ENCODE assay signal across 20 cellular contexts in genomic region chr3:15263926-15264325, GRCh38. TPM values are rescaled to one million over a fixed set of nuclear protein-coding genes. Genes with fewer than 3 reads are reported as not detected.
A peak's percentile ranks its signal among the peaks of the same experiment; 100 is the strongest.
DNase-seq lines count a peak whose midpoint lies in the region; ATAC-seq and TF ChIP-seq lines count a peak whose summit lies in the region.
"Had no signal": no experiment of that assay in that cellular context is flagged by ENCODE, and none has a peak within 500 bp of the region (broad histone marks: within the 10 kb centered on the region; RNA-seq: fewer than 3 reads in every experiment).

No MANE protein-coding gene starts in this region.

- H3K9me3 Mint-ChIP-seq in CD8-positive, alpha-beta T cell, result no peaks in the 10 kb centered on the region
- H3K9me3 Mint-ChIP-seq in activated B cell treated with CpG ODN at 0.5 μM for 24 hours, result no peaks in the 10 kb centered on the region
- no peaks in the 10 kb centered on the region for H3K9me3 Mint-ChIP-seq in naive thymus-derived CD8-positive, alpha-beta T cell
- H3K9me3 Mint-ChIP-seq: T-helper 2 cell treated with Interferon-gamma antibody and Interleukin-4, amounts not matched to agents 5 μg/mL and 100 μg/mL, for 36 hours had no signal

- H3K4me3 Mint-ChIP-seq in CD8-positive, alpha-beta T cell, result no peak overlapping the region
- no peak overlapping the region for H3K4me3 Mint-ChIP-seq in activated B cell treated with CpG ODN at 0.5 μM for 24 hours
- H3K4me3 Mint-ChIP-seq in naive thymus-derived CD8-positive, alpha-beta T cell, result no peak overlapping the region
- H3K4me3 Mint-ChIP-seq: T-helper 2 cell treated with Interferon-gamma antibody and Interleukin-4, amounts not matched to agents 5 μg/mL and 100 μg/mL, for 36 hours had no signal

- H3K4me1 Mint-ChIP-seq in CD8-positive, alpha-beta T cell (ENCODE audit: low read depth), result peaks cover 23% of the 10 kb centered on the region
- peaks cover 50% of the 10 kb centered on the region for H3K4me1 Mint-ChIP-seq in activated B cell treated with CpG ODN at 0.5 μM for 24 hours
- H3K4me1 Mint-ChIP-seq in naive thymus-derived CD8-positive, alpha-beta T cell, result peaks cover 8 to 50% (median 41%) of the 10 kb centered on the region in 4 donors

- H3K4me3 ChIP-seq in CD8-positive, alpha-beta T cell (ENCODE audit: low read depth, low read length), result no peak overlapping the region
- no peak overlapping the region for H3K4me3 ChIP-seq in suprapubic skin
- H3K4me3 ChIP-seq: ascending aorta, GM12878 had no signal

- H3K27me3 Mint-ChIP-seq in CD8-positive, alpha-beta T cell (ENCODE audit: low read depth), result no peaks in the 10 kb centered on the region
- no peaks in the 10 kb centered on the region for H3K27me3 Mint-ChIP-seq in activated B cell treated with CpG ODN at 0.5 μM for 24 hours
- no peaks in the 10 kb centered on the region for H3K27me3 Mint-ChIP-seq in naive thymus-derived CD8-positive, alpha-beta T cell

- TF ChIP-seq CTCF in CD8-positive, alpha-beta T cell (IDR thresholded peaks at IDR 0.05), result no peak
- TF ChIP-seq CTCF in activated B cell treated with CpG ODN at 0.5 μM for 24 hours (IDR thresholded peaks at IDR 0.05), result no peak
- no peak for TF ChIP-seq CTCF in suprapubic skin (IDR thresholded peaks at IDR 0.05)

- CTCF ChIA-PET in CD8-positive, alpha-beta T cell (lab: Charles Lee), result interaction anchor here (0.6 to 9.1 kb wide), 5 partner anchors 26 to 141 kb away, joined by 3 to 127 read pairs (median 104); partner anchors contain the start of gene SH3BP5
- CTCF ChIA-PET in activated B cell treated with CpG ODN at 0.5 μM for 24 hours (lab: Charles Lee), result interaction anchor here (1.5 to 10.2 kb wide), 4 partner anchors 66 to 140 kb away, joined by 4 to 156 read pairs (median 119); partner anchors contain the start of gene SH3BP5

- TF ChIP-seq EP300 in suprapubic skin (IDR thresholded peaks at IDR 0.05), result no peak

- no peak for TF ChIP-seq POLR2A in suprapubic skin (IDR thresholded peaks at IDR 0.05)

- 73% methylated on average over 2 of the region's 2 CpGs for WGBS in suprapubic skin

- peaks cover 29% of the 10 kb centered on the region for H3K36me3 Mint-ChIP-seq in CD8-positive, alpha-beta T cell
- peaks cover 68% of the 10 kb centered on the region for H3K36me3 Mint-ChIP-seq in activated B cell treated with CpG ODN at 0.5 μM for 24 hours (ENCODE audit: low read depth)
- peaks cover 0 to 26% (median 2%) of the 10 kb centered on the region in 3 donors for H3K36me3 Mint-ChIP-seq in naive thymus-derived CD8-positive, alpha-beta T cell

- ATAC-seq in CD8-positive, alpha-beta T cell, result no peak
- ATAC-seq in activated B cell treated with CpG ODN at 0.5 μM for 24 hours (ENCODE audit: low read depth), result no peak
- ATAC-seq in naive thymus-derived CD8-positive, alpha-beta T cell, result no peak
- no peak for ATAC-seq in HG02678 (IDR thresholded peaks at IDR 0.05; ENCODE audit: unreplicated experiment)
- ATAC-seq in GM21737 (IDR thresholded peaks at IDR 0.05; ENCODE audit: unreplicated experiment), result no peak
- ATAC-seq: GM12878, left ventricle myocardium superior had no signal

- peaks cover 23% of the 10 kb centered on the region for H3K4me1 ChIP-seq in CD8-positive, alpha-beta T cell (ENCODE audit: insufficient read depth, low read length)
- peaks cover 39% of the 10 kb centered on the region for H3K4me1 ChIP-seq in suprapubic skin

- H3K9me3 ChIP-seq in CD8-positive, alpha-beta T cell (ENCODE audit: low read length), result no peaks in the 10 kb centered on the region
- H3K9me3 ChIP-seq in suprapubic skin, result no peaks in the 10 kb centered on the region
- H3K9me3 ChIP-seq: ascending aorta had no signal

- no peaks in the 10 kb centered on the region for H3K27me3 ChIP-seq in CD8-positive, alpha-beta T cell (ENCODE audit: insufficient read depth, low read length)
- H3K27me3 ChIP-seq in suprapubic skin, result no peaks in the 10 kb centered on the region
- H3K27me3 ChIP-seq: ascending aorta had no signal

- intact Hi-C loops in CD8-positive, alpha-beta T cell (cut with DNase I, micrococcal nuclease), result no loop called here
- intact Hi-C loops in activated B cell treated with CpG ODN at 0.5 μM for 24 hours (cut with micrococcal nuclease), result no loop called here

- peaks cover 20% of the 10 kb centered on the region for H3K36me3 ChIP-seq in CD8-positive, alpha-beta T cell (ENCODE audit: insufficient read depth, low read length)
- peaks cover 23% of the 10 kb centered on the region for H3K36me3 ChIP-seq in suprapubic skin

- H3K27ac ChIP-seq in CD8-positive, alpha-beta T cell (ENCODE audit: low read depth, low read length), result no peak overlapping the region
- peak overlapping the region; percentile 2 for H3K27ac ChIP-seq in suprapubic skin

- POLR2A ChIA-PET in CD8-positive, alpha-beta T cell (lab: Charles Lee), result interaction anchor here (0.8 kb wide), 1 partner anchor 120 kb away, joined by 4 read pairs; no protein-coding TSS in a partner anchor
- POLR2A ChIA-PET in activated B cell treated with CpG ODN at 0.5 μM for 24 hours (lab: Charles Lee), result interaction anchor here (0.6 to 0.9 kb wide), 2 partner anchors 8 to 115 kb away, joined by 5 to 6 read pairs; no protein-coding TSS in a partner anchor
- POLR2A ChIA-PET in naive thymus-derived CD8-positive, alpha-beta T cell (lab: Charles Lee), result no interaction called here

- peak overlapping the region; percentile 41 for H3K27ac Mint-ChIP-seq in CD8-positive, alpha-beta T cell
- peak overlapping the region; percentile 46 for H3K27ac Mint-ChIP-seq in activated B cell treated with CpG ODN at 0.5 μM for 24 hours
- peak overlapping the region in 6 of 10 donors; percentile 52 to 72 (median 58) for H3K27ac Mint-ChIP-seq in naive thymus-derived CD8-positive, alpha-beta T cell
- H3K27ac Mint-ChIP-seq: T-helper 2 cell treated with Interferon-gamma antibody and Interleukin-4, amounts not matched to agents 5 μg/mL and 100 μg/mL, for 36 hours had no signal

- no peak for DNase-seq in CD8-positive, alpha-beta T cell
- no peak for DNase-seq in activated B cell treated with CpG ODN at 0.5 μM for 24 hours
- DNase-seq in naive thymus-derived CD8-positive, alpha-beta T cell, result no peak
- DNase-seq in suprapubic skin (ENCODE audit: low spot score in 2 of 2), result no peak
- no peak for DNase-seq in pons (ENCODE audit: low spot score)
- DNase-seq: activated naive CD4-positive, alpha-beta T cell treated with Interleukin-2 at 50 U/mL for 16 hours; DMS79 treated with DMSO at 0.1 percent for 48 hours; KG1; left ventricle myocardium superior; MV-4-11; NCI-H1694; NCI-H69; retina; RPMI8226; stimulated activated CD4-positive, alpha-beta T cell treated with anti-CD3 and anti-CD28 coated beads, Interleukin-4, amount 100 ng/mL, for 24 hours had no signal

RNA-seq across cellular contexts. Expression of gene CAPN7, which starts 57.9 kb away (rescaled TPM):
- 10 to 100 TPM; 59.7 to 62.6 TPM for total RNA-seq in CD8-positive, alpha-beta T cell
- total RNA-seq in activated B cell treated with CpG ODN at 0.5 μM for 24 hours (35.0 and 45.1 TPM in 2 replicates), suprapubic skin (100 to 1,000 TPM in 1 of 4 donors, 10 to 100 TPM in 3; 32.0 to 112 (median 38.2) TPM)
- 100 to 1,000 TPM in 1 of 2 experiments, 10 to 100 TPM in 1; 98.6 to 101 TPM for total RNA-seq in naive thymus-derived CD8-positive, alpha-beta T cell
- polyA plus RNA-seq in naive thymus-derived CD8-positive, alpha-beta T cell, result 10 to 100 TPM; 17.8 to 33.2 (median 21.4) TPM
